24 cellular contexts compared by ENCODE assay signal in genomic region chr5:58227858-58228257, GRCh38.
"Had no signal": no experiment of that assay in that cellular context is flagged by ENCODE, and none has a peak within 500 bp of the region (broad histone marks: within the 10 kb centered on the region; RNA-seq: fewer than 3 reads in every experiment).

No MANE protein-coding gene starts in this region.

- H3K27ac ChIP-seq: brain microvascular endothelial cell, esophagus muscularis mucosa had no signal

- DNase-seq: activated CD4-positive, alpha-beta memory T cell treated with anti-CD3 and anti-CD28 coated beads for 36 hours; activated CD4-positive, alpha-beta T cell treated with anti-CD3 and anti-CD28 coated beads for 36 hours; activated CD4-positive, alpha-beta T cell treated with anti-CD3 and anti-CD28 coated beads, Interleukin-2, amount 10 ng/mL, durations not matched to agents 24 days and 14 days; activated CD4-positive, CD25-positive, alpha-beta regulatory T cell; activated CD4-positive, CD25-positive, alpha-beta regulatory T cell treated with anti-CD3 and anti-CD28 coated beads, Interleukin-2, amount 50 U/mL, for 72 hours; activated CD8-positive, alpha-beta memory T cell treated with anti-CD3 and anti-CD28 coated beads, Interleukin-2, amount 10 ng/mL, durations not matched to agents 7 days and 5 days; activated CD8-positive, alpha-beta memory T cell treated with anti-CD3 and anti-CD28 coated beads, Interleukin-2, amount 50 U/mL, for 4 hours; activated CD8-positive, alpha-beta T cell treated with anti-CD3 and anti-CD28 coated beads, Interleukin-2, amount 10 ng/mL, durations not matched to agents 7 days and 5 days; activated gamma-delta T cell; activated naive CD4-positive, alpha-beta T cell; activated naive CD4-positive, alpha-beta T cell treated with anti-CD3 and anti-CD28 coated beads, Interleukin-2, amount 10 ng/mL, durations not matched to agents 7 days and 5 days; activated naive CD8-positive, alpha-beta T cell treated with anti-CD3 and anti-CD28 coated beads, Interleukin-2, amount 10 ng/mL, durations not matched to agents 7 days and 5 days; activated T-cell treated with anti-CD3 and anti-CD28 coated beads, Interleukin-2, amount 50 U/mL, for 1 hour; activated T-cell treated with anti-CD3 and anti-CD28 coated beads, Interleukin-2, amount 50 U/mL, for 48 hours; brain microvascular endothelial cell; effector CD4-positive, alpha-beta T cell; effector memory CD8-positive, alpha-beta T cell; erythroblast; head of caudate nucleus; hippocampal formation; T-helper 2 cell had no signal

- H3K4me3 ChIP-seq: coronary artery, esophagus muscularis mucosa had no signal

- H3K4me1 ChIP-seq: esophagus muscularis mucosa had no signal

- ATAC-seq: activated CD4-positive, alpha-beta T cell treated with anti-CD3 and anti-CD28 coated beads for 36 hours; activated CD8-positive, alpha-beta memory T cell treated with anti-CD3 and anti-CD28 coated beads, Interleukin-2, amount 10 ng/mL, durations not matched to agents 7 days and 5 days; activated CD8-positive, alpha-beta T cell treated with anti-CD3 and anti-CD28 coated beads, Interleukin-2, amount 10 ng/mL, durations not matched to agents 7 days and 5 days; activated naive CD4-positive, alpha-beta T cell treated with anti-CD3 and anti-CD28 coated beads, Interleukin-2, amount 50 U/mL, for 72 hours; effector memory CD8-positive, alpha-beta T cell had no signal

- H3K36me3 ChIP-seq: brain microvascular endothelial cell, esophagus muscularis mucosa had no signal

- H3K9me3 ChIP-seq: esophagus muscularis mucosa had no signal

- H3K27me3 ChIP-seq: brain microvascular endothelial cell, esophagus muscularis mucosa had no signal
